In the genomic region with DNA sequence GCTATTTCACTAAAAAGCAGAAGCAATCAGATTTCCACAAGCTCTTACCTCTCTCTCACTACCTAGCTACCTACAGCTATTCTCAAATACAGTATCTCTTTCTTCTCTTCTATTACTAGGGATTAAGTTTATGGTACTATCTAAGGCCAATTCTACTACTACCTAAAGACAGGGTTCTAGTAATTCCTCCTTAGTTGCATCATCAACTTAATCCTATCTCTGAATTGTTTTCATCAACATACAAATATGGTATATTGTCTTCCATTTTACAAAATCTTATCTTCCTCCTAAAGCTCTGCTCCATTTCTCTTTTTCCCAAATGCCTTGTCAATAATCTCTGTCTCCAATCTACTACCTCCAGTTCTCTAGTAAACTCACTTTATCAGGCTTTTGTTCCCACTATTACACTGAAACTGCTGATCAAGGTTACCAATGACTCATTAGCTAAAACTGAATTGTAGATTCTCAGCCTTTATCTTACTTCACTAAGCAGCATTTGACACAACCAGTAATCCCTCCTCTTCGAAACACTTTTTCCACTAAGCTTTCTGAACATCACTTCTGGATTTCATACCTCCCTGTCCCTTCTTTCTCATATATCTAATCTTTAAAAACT, we compare ENCODE assay signal across 17 cellular contexts. TPM values are rescaled to one million over a fixed set of nuclear protein-coding genes. Genes with fewer than 3 reads are reported as not detected.
DNase-seq lines count a peak whose midpoint lies in the region; ATAC-seq and TF ChIP-seq lines count a peak whose summit lies in the region.
"Had no signal": no experiment of that assay in that cellular context is flagged by ENCODE, and none has a peak within 500 bp of the region (broad histone marks: within the 10 kb centered on the region; RNA-seq: fewer than 3 reads in every experiment).

No MANE protein-coding gene starts in this region.

- in situ Hi-C loops in mammary epithelial cell (cut with MboI; ENCODE audit: low sequenced_read_pairs in 2 of 2), result no loop called here

- H3K79me2 ChIP-seq in mammary epithelial cell (ENCODE audit: insufficient read depth, low read length), result peaks cover 97% of the 10 kb centered on the region
- H3K79me2 ChIP-seq in smooth muscle cell (ENCODE audit: low read depth), result peaks cover 98% of the 10 kb centered on the region
- peaks cover 98% of the 10 kb centered on the region for H3K79me2 ChIP-seq in SK-N-SH (ENCODE audit: insufficient read depth)

- ATAC-seq in activated CD8-positive, alpha-beta memory T cell treated with anti-CD3 and anti-CD28 coated beads, Interleukin-2, amount 10 ng/mL, durations not matched to agents 7 days and 5 days, result no peak
- ATAC-seq: upper lobe of right lung had no signal

- BruUV-seq in mammary epithelial cell (replicated peaks; lab: Mats Ljungman, UMichigan), result no TSS peak

- H3K9me3 ChIP-seq in mammary epithelial cell (replicated peaks; ENCODE audit: insufficient read depth, low read length), result no peaks in the 10 kb centered on the region
- no peaks in the 10 kb centered on the region for H3K9me3 ChIP-seq in breast epithelium
- H3K9me3 ChIP-seq in smooth muscle cell (replicated peaks; ENCODE audit: low read depth), result no peaks in the 10 kb centered on the region
- no peaks in the 10 kb centered on the region for H3K9me3 ChIP-seq in SK-N-SH
- H3K9me3 ChIP-seq: upper lobe of right lung had no signal

- POLR2A ChIA-PET in SK-N-SH (lab: Yijun Ruan, JAX), result no interaction called here

- H3K36me3 ChIP-seq in mammary epithelial cell (ENCODE audit: insufficient read depth, low read length) (no peaks in the 10 kb centered on the region), breast epithelium (no peaks in the 10 kb centered on the region), smooth muscle cell (ENCODE audit: low read depth) (no peaks in the 10 kb centered on the region), SK-N-SH (replicated peaks in 1 of 2; ENCODE audit: control insufficient read depth in 1 of 2, insufficient read depth in 2 of 2, low read length in 1 of 2) (no peaks in the 10 kb centered on the region)
- H3K36me3 ChIP-seq: upper lobe of right lung had no signal

- peaks cover 4% of the 10 kb centered on the region for H3F3A ChIP-seq in smooth muscle cell (ENCODE audit: low read depth)
- peaks cover 12% of the 10 kb centered on the region for H3F3A ChIP-seq in SK-N-SH (replicated peaks; ENCODE audit: insufficient read depth)

- no peaks in the 10 kb centered on the region for H3K9me2 ChIP-seq in SK-N-SH

- CTCF ChIA-PET in mammary epithelial cell (lab: Charles Lee; ENCODE audit: low non-redundant PET) (no interaction called here), SK-N-SH (lab: Yijun Ruan, JAX) (interaction anchor here (1.4 kb wide), 1 partner anchor 330 kb away, joined by 3 read pairs; no protein-coding TSS in a partner anchor)
- CTCF ChIA-PET in activated CD8-positive, alpha-beta memory T cell treated with anti-CD3 and anti-CD28 coated beads, Interleukin-2, amount 10 ng/mL, durations not matched to agents 7 days and 5 days (lab: Charles Lee), result no interaction called here

- TF ChIP-seq POLR2A in breast epithelium (IDR thresholded peaks at IDR 0.05), result no peak

- intact Hi-C loops in mammary epithelial cell (cut with micrococcal nuclease), result no loop called here
- intact Hi-C loops in breast epithelium (cut with DNase I; ENCODE audit: low total_unique reads), result no loop called here
- intact Hi-C loops in cardiac septum (cut with DNase I), result no loop called here

- H2AFZ ChIP-seq in mammary epithelial cell (ENCODE audit: low read depth, low read length), result no peak overlapping the region
- no peak overlapping the region for H2AFZ ChIP-seq in smooth muscle cell (ENCODE audit: low read depth)
- no peak overlapping the region for H2AFZ ChIP-seq in SK-N-SH (ENCODE audit: low read depth)

- no peaks in the 10 kb centered on the region for H3K27me3 ChIP-seq in mammary epithelial cell (ENCODE audit: insufficient read depth, low read length)
- no peaks in the 10 kb centered on the region for H3K27me3 ChIP-seq in breast epithelium
- H3K27me3 ChIP-seq in smooth muscle cell (ENCODE audit: low read depth), result no peaks in the 10 kb centered on the region
- H3K27me3 ChIP-seq in SK-N-SH (ENCODE audit: insufficient read depth), result no peaks in the 10 kb centered on the region
- H3K27me3 ChIP-seq: upper lobe of right lung had no signal

- H3K4me1 Mint-ChIP-seq in activated CD8-positive, alpha-beta memory T cell treated with anti-CD3 and anti-CD28 coated beads, Interleukin-2, amount 10 ng/mL, durations not matched to agents 7 days and 5 days, result peaks cover 3% of the 10 kb centered on the region

- dilution Hi-C loops in mammary epithelial cell (cut with HindIII; ENCODE audit: low sequenced_read_pairs), result no loop called here

- no peaks in the 10 kb centered on the region for H3K9me3 Mint-ChIP-seq in activated CD8-positive, alpha-beta memory T cell treated with anti-CD3 and anti-CD28 coated beads, Interleukin-2, amount 10 ng/mL, durations not matched to agents 7 days and 5 days (ENCODE audit: low read depth)
- H3K9me3 Mint-ChIP-seq: activated T-helper 2 cell treated with anti-CD3 and anti-CD28 coated beads, Interferon-gamma antibody, Interleukin-2, Interleukin-4, amounts not matched to agents 10 μg/mL and 5 μg/mL and 100 μg/mL, durations not matched to agents 14 hours and 24 hours and 36 hours; stimulated activated naive B cell treated with anti-CD40 and anti-IgM and Interleukin-4, amounts not matched to agents 10 μg/mL and 1 μg/mL and 100 μg/mL, for 72 hours had no signal

- H3K4me3 ChIP-seq in mammary epithelial cell (replicated peaks in 1 of 3; ENCODE audit: insufficient read depth in 1 of 3, low read depth in 2 of 3, low read length in 3 of 3) (no peak overlapping the region), breast epithelium (no peak overlapping the region), epithelial cell of esophagus (ENCODE audit: low read length) (no peak overlapping the region), smooth muscle cell (no peak overlapping the region), SK-N-SH (ENCODE audit: low read depth in 2 of 2, low read length in 1 of 2) (no peak overlapping the region)
- H3K4me3 ChIP-seq: skin epidermis, upper lobe of right lung had no signal

- peak; percentile 48 for DNase-seq in mammary epithelial cell
- DNase-seq in breast epithelium (ENCODE audit: low spot score in 2 of 2), result no peak
- DNase-seq in M059J (ENCODE audit: low read depth), result peak; percentile 42
- DNase-seq in epithelial cell of esophagus (ENCODE audit: low read depth), result peak; percentile 53
- no peak for DNase-seq in smooth muscle cell (lab: John Stamatoyannopoulos, UW; ENCODE audit: unreplicated experiment)
- no peak for DNase-seq in SK-N-SH
- no peak for DNase-seq in activated CD8-positive, alpha-beta memory T cell treated with anti-CD3 and anti-CD28 coated beads, Interleukin-2, amount 10 ng/mL, durations not matched to agents 7 days and 5 days
- no peak for DNase-seq in cardiac septum (ENCODE audit: low spot score)
- DNase-seq: activated CD4-positive, alpha-beta T cell treated with anti-CD3 and anti-CD28 coated beads, Interleukin-2, amount 50 U/mL, for 4 hours; Calu3; NCI-H2171 treated with DMSO at 0.1 percent for 48 hours; SHP77 treated with DMSO at 0.1 percent for 48 hours; stimulated activated naive B cell treated with anti-CD40 and anti-IgM and Interleukin-4, amounts not matched to agents 10 μg/mL and 1 μg/mL and 100 μg/mL, for 72 hours; T-helper 9 cell; upper lobe of right lung had no signal

- H3K4me1 ChIP-seq in mammary epithelial cell (ENCODE audit: insufficient read depth, low read length), result peaks cover 12% of the 10 kb centered on the region
- H3K4me1 ChIP-seq in breast epithelium, result no peaks in the 10 kb centered on the region
- peaks cover 5% of the 10 kb centered on the region for H3K4me1 ChIP-seq in smooth muscle cell (ENCODE audit: low read depth)
- peaks cover 3 to 27% of the 10 kb centered on the region in 2 experiments; a peak in 3 of 4 replicates for H3K4me1 ChIP-seq in SK-N-SH (ENCODE audit: control insufficient read depth in 1 of 2, insufficient read depth in 2 of 2, low read depth in 1 of 2, low read length in 1 of 2)

- H3K27ac ChIP-seq in mammary epithelial cell (ENCODE audit: insufficient read depth, low read depth, low read length) (no peak overlapping the region), breast epithelium (no peak overlapping the region), smooth muscle cell (ENCODE audit: low read depth) (peak overlapping the region; percentile 1), SK-N-SH (ENCODE audit: low read depth in 2 of 2, low read length in 1 of 2) (no peak overlapping the region; a peak in 1 of 4 replicates)
- H3K27ac ChIP-seq: skin epidermis, upper lobe of right lung had no signal

- 100% methylated on average over 1 of the region's 1 CpG for WGBS in mammary epithelial cell (ENCODE audit: low coverage, missing lambda C conversion rate)
- 20% methylated on average over 1 of the region's 1 CpG for WGBS in smooth muscle cell (ENCODE audit: low lambda C conversion rate)
- WGBS in SK-N-SH (ENCODE audit: low lambda C conversion rate), result 93% methylated on average over 1 of the region's 1 CpG

- no peaks in the 10 kb centered on the region for H3K27me3 Mint-ChIP-seq in activated CD8-positive, alpha-beta memory T cell treated with anti-CD3 and anti-CD28 coated beads, Interleukin-2, amount 10 ng/mL, durations not matched to agents 7 days and 5 days
- H3K27me3 Mint-ChIP-seq: stimulated activated naive B cell treated with anti-CD40 and anti-IgM and Interleukin-4, amounts not matched to agents 10 μg/mL and 1 μg/mL and 100 μg/mL, for 72 hours had no signal

- TF ChIP-seq CTCF in mammary epithelial cell (conservative IDR thresholded peaks at IDR 0.05 in 1 of 2, IDR thresholded peaks at IDR 0.05 in 1 of 2; ENCODE audit: extremely low read depth in 1 of 2, insufficient read depth in 1 of 2, low read depth in 1 of 2, low read length in 2 of 2) (no peak), breast epithelium (IDR thresholded peaks at IDR 0.05) (no peak), epithelial cell of esophagus (IDR thresholded peaks at IDR 0.05; ENCODE audit: insufficient read depth, low read depth, low read length, missing control alignments) (no peak), smooth muscle cell (IDR thresholded peaks at IDR 0.05; ENCODE audit: borderline replicate concordance, insufficient read depth, poor library complexity, severe bottlenecking) (no peak), SK-N-SH (IDR thresholded peaks at IDR 0.05) (no peak)

- no peak overlapping the region for H3K4me3 Mint-ChIP-seq in activated CD8-positive, alpha-beta memory T cell treated with anti-CD3 and anti-CD28 coated beads, Interleukin-2, amount 10 ng/mL, durations not matched to agents 7 days and 5 days
- H3K4me3 Mint-ChIP-seq: stimulated activated naive B cell treated with anti-CD40 and anti-IgM and Interleukin-4, amounts not matched to agents 10 μg/mL and 1 μg/mL and 100 μg/mL, for 72 hours had no signal

- H3K9ac ChIP-seq in mammary epithelial cell (ENCODE audit: insufficient read depth, low read length) (no peak overlapping the region), smooth muscle cell (ENCODE audit: low read depth) (no peak overlapping the region), SK-N-SH (no peak overlapping the region)

- no peak overlapping the region for H3K27ac Mint-ChIP-seq in activated CD8-positive, alpha-beta memory T cell treated with anti-CD3 and anti-CD28 coated beads, Interleukin-2, amount 10 ng/mL, durations not matched to agents 7 days and 5 days
- H3K27ac Mint-ChIP-seq: activated T-helper 2 cell treated with anti-CD3 and anti-CD28 coated beads, Interferon-gamma antibody, Interleukin-2, Interleukin-4, amounts not matched to agents 10 μg/mL and 5 μg/mL and 100 μg/mL, durations not matched to agents 14 hours and 24 hours and 36 hours; stimulated activated naive B cell treated with anti-CD40 and anti-IgM and Interleukin-4, amounts not matched to agents 10 μg/mL and 1 μg/mL and 100 μg/mL, for 72 hours had no signal

- TF ChIP-seq EP300 in SK-N-SH (IDR thresholded peaks at IDR 0.05; ENCODE audit: borderline replicate concordance in 1 of 2, low read depth in 1 of 2, low read length in 1 of 2), result no peak

- H3K4me2 ChIP-seq in mammary epithelial cell (ENCODE audit: insufficient read depth, low read depth, low read length) (no peak overlapping the region), smooth muscle cell (no peak overlapping the region), SK-N-SH (no peak overlapping the region)

- peaks cover 2% of the 10 kb centered on the region for H4K20me1 ChIP-seq in mammary epithelial cell (ENCODE audit: insufficient read depth, low read length)
- H4K20me1 ChIP-seq in smooth muscle cell (ENCODE audit: low read depth), result peaks cover 86% of the 10 kb centered on the region
- H4K20me1 ChIP-seq in SK-N-SH (ENCODE audit: insufficient read depth), result peaks cover 80% of the 10 kb centered on the region

- TF ChIP-seq RAD21 in SK-N-SH (IDR thresholded peaks at IDR 0.05; ENCODE audit: low read length), result no peak

- H3K36me3 Mint-ChIP-seq in activated CD8-positive, alpha-beta memory T cell treated with anti-CD3 and anti-CD28 coated beads, Interleukin-2, amount 10 ng/mL, durations not matched to agents 7 days and 5 days, result peaks cover 3% of the 10 kb centered on the region
- H3K36me3 Mint-ChIP-seq: stimulated activated naive B cell treated with anti-CD40 and anti-IgM and Interleukin-4, amounts not matched to agents 10 μg/mL and 1 μg/mL and 100 μg/mL, for 72 hours had no signal

RNA-seq across cellular contexts. Expression of gene JMJD1C, which starts 28.3 kb away (rescaled TPM):
- 10 to 100 TPM; 57.7 to 80.4 TPM for total RNA-seq in mammary epithelial cell
- 16.9 TPM for polyA plus RNA-seq in mammary epithelial cell
- 36.0 TPM for polyA minus RNA-seq in mammary epithelial cell
- 100 to 1,000 TPM; 134 to 327 (median 162) TPM for total RNA-seq in breast epithelium
- total RNA-seq in M059J (2014; rRNA removed; shearing (Covaris generic)), result 27.5 and 32.1 TPM in 2 replicates
- total RNA-seq in smooth muscle cell, result 132 and 173 TPM in 2 replicates
- 28.5 and 52.5 TPM in 2 replicates for polyA plus RNA-seq in smooth muscle cell
- polyA plus RNA-seq in SK-N-SH (2012; rRNA removed), result 11.7 and 15.3 TPM in 2 replicates
- 11.6 and 12.5 TPM in 2 replicates for polyA plus RNA-seq in SK-N-SH (2012; cell fraction: cytosol; rRNA removed)
- 21.6 and 49.9 TPM in 2 replicates for polyA plus RNA-seq in SK-N-SH (2012; cell fraction: nucleus; rRNA removed)
- 10 to 100 TPM; 55.7 to 87.6 TPM for total RNA-seq in activated CD8-positive, alpha-beta memory T cell treated with anti-CD3 and anti-CD28 coated beads, Interleukin-2, amount 10 ng/mL, durations not matched to agents 7 days and 5 days
- 41.3 TPM for total RNA-seq in cardiac septum

Comparison
In these comparisons a context has a peak if more than half of its experiments do, and no peak if none do; other contexts are left out.
1. DNase-seq: peak in mammary epithelial cell (single experiment), M059J (single experiment) and epithelial cell of esophagus (single experiment); none in breast epithelium (0 of 2), smooth muscle cell (single experiment), SK-N-SH (single experiment), activated CD8-positive, alpha-beta memory T cell treated with anti-CD3 and anti-CD28 coated beads, Interleukin-2, amount 10 ng/mL, durations not matched to agents 7 days and 5 days (single experiment) and cardiac septum (single experiment).